Comparison of ENCODE assay signal across 25 cellular contexts in the genomic region with DNA sequence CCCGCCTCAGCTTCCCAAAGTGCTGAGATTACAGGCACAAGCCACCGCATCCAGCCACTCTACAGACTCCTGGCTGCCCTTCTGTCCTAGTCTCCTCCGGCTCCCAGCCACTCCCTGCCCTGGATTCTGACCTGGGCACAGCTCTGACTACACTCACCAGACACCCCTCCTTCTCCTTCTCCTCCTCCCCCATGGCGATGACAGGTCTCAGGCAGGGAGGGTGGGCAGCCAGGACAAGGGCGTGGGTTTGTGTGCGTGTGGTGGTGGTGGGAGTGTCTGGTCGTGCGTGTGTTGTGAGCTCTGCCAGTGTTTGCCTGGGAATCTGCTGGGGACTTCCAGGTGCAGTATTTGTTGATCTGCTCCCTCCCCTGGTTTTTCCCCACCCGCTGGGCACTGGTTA. TPM values are rescaled to one million over a fixed set of nuclear protein-coding genes. Genes with fewer than 3 reads are reported as not detected.
DNase-seq lines count a peak whose midpoint lies in the region; ATAC-seq, FAIRE-seq and TF ChIP-seq lines count a peak whose summit lies in the region.
"Had no signal": no experiment of that assay in that cellular context is flagged by ENCODE, and none has a peak within 500 bp of the region (broad histone marks: within the 10 kb centered on the region; RNA-seq: fewer than 3 reads in every experiment).

No MANE protein-coding gene starts in this region.

- intact Hi-C loops in uterus (cut with DNase I; ENCODE audit: low total_unique reads) = no loop called here

- H3K27ac ChIP-seq in A549 = peak overlapping the region; percentile 45 to 71
- no peak overlapping the region for H3K27ac ChIP-seq in uterus
- H3K27ac ChIP-seq: ascending aorta, colonic mucosa, sigmoid colon had no signal

- H3K9me3 Mint-ChIP-seq in neural crest cell = no peaks in the 10 kb centered on the region
- H3K9me3 Mint-ChIP-seq: CD8-positive, alpha-beta T cell; IgD-negative memory B cell; natural killer cell treated with Interleukin-12 subunit alpha and Interleukin-12 subunit beta and Interleukin-15 and Interleukin-18, amount 100 ng/mL, for 72 hours had no signal

- peak; percentile 84 to 92 for DNase-seq in A549 (ENCODE audit: low read depth in 1 of 2, low spot score in 1 of 2)
- DNase-seq in M059J (ENCODE audit: low read depth) = peak; percentile 19
- DNase-seq in fibroblast of villous mesenchyme (ENCODE audit: low read depth) = peak; percentile 4
- DNase-seq in neural crest cell (ENCODE audit: low read depth, low spot score) = no peak
- DNase-seq in GM10266 (ENCODE audit: extremely low spot score) = no peak
- no peak for DNase-seq in G401 (ENCODE audit: low spot score)
- DNase-seq in uterus = no peak
- DNase-seq: activated gamma-delta T cell treated with Interleukin-2 at 50 U/mL for 16 hours; CD8-positive, alpha-beta T cell; colonic mucosa; erythroblast; H7; hippocampal formation; NCI-H1092 treated with DMSO at 0.1 percent for 48 hours; NCI-H82; sigmoid colon; T-helper 17 cell had no signal

- H3K36me3 Mint-ChIP-seq in neural crest cell (ENCODE audit: low read depth) = no peaks in the 10 kb centered on the region
- H3K36me3 Mint-ChIP-seq: CD8-positive, alpha-beta T cell; IgD-negative memory B cell had no signal

- H3K4me1 Mint-ChIP-seq in neural crest cell = peaks cover 12% of the 10 kb centered on the region

- peak in 1 of 2 experiments; percentile 49; a peak in 1 of 5 replicates for TF ChIP-seq EP300 in A549 (IDR thresholded peaks at IDR 0.05)

- peaks cover 66% of the 10 kb centered on the region for H3K27me3 Mint-ChIP-seq in neural crest cell (ENCODE audit: low read depth)

- WGBS in A549 (ENCODE audit: missing lambda C conversion rate) = 7% methylated on average over 9 of the region's 9 CpGs

- peak; percentile 67 to 82 for ATAC-seq in A549
- ATAC-seq in HG03196 (IDR thresholded peaks at IDR 0.05; ENCODE audit: unreplicated experiment) = no peak
- ATAC-seq: CD8-positive, alpha-beta T cell; T-helper 17 cell had no signal

- peak overlapping the region; percentile 70 for H3K4me2 ChIP-seq in A549

- TF ChIP-seq CTCF in A549 (IDR thresholded peaks at IDR 0.05) (no peak), fibroblast of villous mesenchyme (IDR thresholded peaks at IDR 0.05; ENCODE audit: insufficient read depth, low read depth, low read length) (no peak), neural crest cell (conservative IDR thresholded peaks at IDR 0.05) (no peak), GM10266 (IDR thresholded peaks at IDR 0.05; ENCODE audit: control insufficient read depth, insufficient read depth, low read depth, missing control alignments) (no peak), uterus (IDR thresholded peaks at IDR 0.05) (no peak)

- in situ Hi-C loops in G401 (cut with HindIII; ENCODE audit: low sequenced_read_pairs) = no loop called here

- peaks cover 55% of the 10 kb centered on the region for H3K4me1 ChIP-seq in A549
- no peaks in the 10 kb centered on the region for H3K4me1 ChIP-seq in uterus
- H3K4me1 ChIP-seq: ascending aorta had no signal

- FAIRE-seq in A549 (lab: Jason Lieb, UNC) = peak; percentile 89
- FAIRE-seq: GM12891 had no signal

- H3K4me3 Mint-ChIP-seq in neural crest cell = no peak overlapping the region
- H3K4me3 Mint-ChIP-seq: CD8-positive, alpha-beta T cell; IgD-negative memory B cell; natural killer cell treated with Interleukin-12 subunit alpha and Interleukin-12 subunit beta and Interleukin-15 and Interleukin-18, amount 100 ng/mL, for 72 hours; T-helper 17 cell had no signal

- CTCF ChIA-PET in A549 (lab: Yijun Ruan, JAX) = interaction anchor here (0.6 to 6.3 kb wide), 12 partner anchors 10 to 649 kb away, joined by 3 to 39 read pairs (median 4); partner anchors contain the start of gene SYCN

- no peaks in the 10 kb centered on the region for H3K36me3 ChIP-seq in uterus
- H3K36me3 ChIP-seq: ascending aorta, colonic mucosa, sigmoid colon had no signal

- no peaks in the 10 kb centered on the region for H3K9me3 ChIP-seq in A549
- H3K9me3 ChIP-seq in uterus = no peaks in the 10 kb centered on the region
- H3K9me3 ChIP-seq: ascending aorta, colonic mucosa, sigmoid colon had no signal

- H3K27ac Mint-ChIP-seq in neural crest cell (ENCODE audit: unreplicated experiment) = peak overlapping the region; percentile 71
- H3K27ac Mint-ChIP-seq: CD8-positive, alpha-beta T cell; IgD-negative memory B cell; natural killer cell treated with Interleukin-12 subunit alpha and Interleukin-12 subunit beta and Interleukin-15 and Interleukin-18, amount 100 ng/mL, for 72 hours had no signal

- H3K4me3 ChIP-seq in A549 (no peak overlapping the region), fibroblast of villous mesenchyme (ENCODE audit: low read depth, low read length) (no peak overlapping the region), uterus (no peak overlapping the region)
- H3K4me3 ChIP-seq: ascending aorta, colonic mucosa, sigmoid colon had no signal

- peaks cover 0 to 15% of the 10 kb centered on the region in 2 donors for H3K27me3 ChIP-seq in uterus

- no peak; a peak in 1 of 5 replicates for TF ChIP-seq RAD21 in A549 (conservative IDR thresholded peaks at IDR 0.05 in 1 of 2, IDR thresholded peaks at IDR 0.05 in 1 of 2)

- POLR2A ChIA-PET in A549 (lab: Yijun Ruan, JAX) = interaction anchor here (0.6 to 1.2 kb wide), 2 partner anchors 33 to 263 kb away, joined by 3 to 4 read pairs; partner anchors contain the start of genes MRPS12 and SARS2

- TF ChIP-seq POLR2A in A549 (IDR thresholded peaks at IDR 0.05; ENCODE audit: low read length) (peak; percentile 16; the same call in 1 of the 2 replicates), uterus (IDR thresholded peaks at IDR 0.05) (no peak)

TF ChIP-seq in A549, 52 proteins besides CTCF, POLR2A, EP300 and RAD21:
- TF ChIP-seq POLR2AphosphoS2 (conservative IDR thresholded peaks at IDR 0.05; ENCODE audit: low read length) (0 out of 2 replicates have a peak, but pooled peaks have one; percentile 61), NPAS2 (CRISPR knock-in tag; IDR thresholded peaks at IDR 0.05; ENCODE audit: borderline replicate concordance) (no peak), PHF8 (IDR thresholded peaks at IDR 0.05; ENCODE audit: borderline replicate concordance, low read depth) (no peak), TP53 (CRISPR knock-in tag; IDR thresholded peaks at IDR 0.05) (no peak), RARB (CRISPR knock-in tag; IDR thresholded peaks at IDR 0.05) (peak; percentile 63; the same call in 1 of the 2 replicates), ZC3H11A (IDR thresholded peaks at IDR 0.05) (no peak), JUN (IDR thresholded peaks at IDR 0.05) (peak in 1 of 2 experiments; percentile 53; a peak in 2 of 5 replicates), FOSL2 (IDR thresholded peaks at IDR 0.05) (no peak), FOSL2 (CRISPR knock-in tag; IDR thresholded peaks at IDR 0.05) (peak; percentile 61), MYC (IDR thresholded peaks at IDR 0.05; ENCODE audit: borderline replicate concordance, low read length) (0 out of 2 replicates have a peak, but pooled peaks have one; percentile 39), KDM5A (IDR thresholded peaks at IDR 0.05) (no peak)

RNA-seq across cellular contexts. Expression of gene NCCRP1, which starts 3.0 kb away (rescaled TPM):
- polyA plus RNA-seq in A549 (2011; rRNA removed) = 0.90 and 1.1 TPM in 2 replicates
- 1.1 and 1.5 TPM in 2 replicates for polyA plus RNA-seq in A549 (2012; cell fraction: cytosol; rRNA removed)
- 1.8 and 2.4 TPM in 2 replicates for polyA plus RNA-seq in A549 (2012; cell fraction: nucleus; rRNA removed)
- polyA plus RNA-seq in A549 (2017; fragmentation: RNase III; extraction: RNeasy Plus Mini Kit Qiagen cat#74134 plus additional on column Dnase treatment) = 0.71 to 1.1 TPM (median 0.99 TPM) in 3 replicates
- polyA minus RNA-seq in A549 (2011; rRNA and poly(A)+ RNA removed) = 0.44 and 0.54 TPM in 2 replicates
- total RNA-seq in M059J (2014; rRNA removed; shearing (Covaris generic)) = not detected in 2 replicates
- not detected in 2 replicates for total RNA-seq in fibroblast of villous mesenchyme
- not detected in 2 replicates for total RNA-seq in neural crest cell
- total RNA-seq in G401 (2014; rRNA removed; shearing (Covaris generic)) = 1.7 and 4.5 TPM in 2 replicates
- not detected for total RNA-seq in uterus
- total RNA-seq: ascending aorta; CD8-positive, alpha-beta T cell; colonic mucosa; H7; liver; natural killer cell treated with Interleukin-12 subunit alpha and Interleukin-12 subunit beta and Interleukin-15 and Interleukin-18, amount 100 ng/mL, for 72 hours; T-helper 17 cell had no signal
- polyA plus RNA-seq: IgD-negative memory B cell, liver had no signal

RNA-seq across cellular contexts. Expression of gene SYCN, which starts 10.3 kb away (rescaled TPM):
- polyA plus RNA-seq in A549 (2011; rRNA removed) = not detected in 2 replicates
- not detected in 2 replicates for polyA plus RNA-seq in A549 (2012; cell fraction: cytosol; rRNA removed)
- 0.16 TPM in 1 of 2 replicates, not detected in the other for polyA plus RNA-seq in A549 (2012; cell fraction: nucleus; rRNA removed)
- not detected in 3 replicates for polyA plus RNA-seq in A549 (2017; fragmentation: RNase III; extraction: RNeasy Plus Mini Kit Qiagen cat#74134 plus additional on column Dnase treatment)
- not detected in 2 replicates for polyA minus RNA-seq in A549 (2011; rRNA and poly(A)+ RNA removed)
- not detected in 2 replicates for total RNA-seq in M059J (2014; rRNA removed; shearing (Covaris generic))
- not detected in 2 replicates for total RNA-seq in fibroblast of villous mesenchyme
- not detected in 2 replicates for total RNA-seq in neural crest cell
- not detected in 2 replicates for total RNA-seq in G401 (2014; rRNA removed; shearing (Covaris generic))
- total RNA-seq in uterus = not detected
- total RNA-seq: ascending aorta; CD8-positive, alpha-beta T cell; H7; liver; natural killer cell treated with Interleukin-12 subunit alpha and Interleukin-12 subunit beta and Interleukin-15 and Interleukin-18, amount 100 ng/mL, for 72 hours; RPMI7951; sigmoid colon; T-helper 17 cell had no signal
- polyA plus RNA-seq: IgD-negative memory B cell, liver, sigmoid colon, thymus had no signal

RNA-seq across cellular contexts. Expression of gene IFNL3, which starts 51.0 kb away (rescaled TPM):
- polyA plus RNA-seq in A549 (2011; rRNA removed) = not detected in 2 replicates
- polyA plus RNA-seq in A549 (2012; cell fraction: cytosol; rRNA removed) = not detected in 2 replicates
- not detected in 2 replicates for polyA plus RNA-seq in A549 (2012; cell fraction: nucleus; rRNA removed)
- not detected in 3 replicates for polyA plus RNA-seq in A549 (2017; fragmentation: RNase III; extraction: RNeasy Plus Mini Kit Qiagen cat#74134 plus additional on column Dnase treatment)
- not detected in 2 replicates for polyA minus RNA-seq in A549 (2011; rRNA and poly(A)+ RNA removed)
- total RNA-seq in M059J (2014; rRNA removed; shearing (Covaris generic)) = not detected in 2 replicates
- total RNA-seq in fibroblast of villous mesenchyme = not detected in 2 replicates
- not detected in 2 replicates for total RNA-seq in neural crest cell
- total RNA-seq in G401 (2014; rRNA removed; shearing (Covaris generic)) = not detected in 2 replicates
- not detected for total RNA-seq in uterus
- total RNA-seq: ascending aorta; CD8-positive, alpha-beta T cell; colonic mucosa; H7; liver; natural killer cell treated with Interleukin-12 subunit alpha and Interleukin-12 subunit beta and Interleukin-15 and Interleukin-18, amount 100 ng/mL, for 72 hours; RPMI7951; sigmoid colon; T-helper 17 cell had no signal
- polyA plus RNA-seq: IgD-negative memory B cell, liver had no signal

RNA-seq across cellular contexts. Expression of gene IFNL4, which starts 54.9 kb away (rescaled TPM):
- polyA plus RNA-seq in A549 (2011; rRNA removed) (not detected in 2 replicates), A549 (2017; fragmentation: RNase III; extraction: RNeasy Plus Mini Kit Qiagen cat#74134 plus additional on column Dnase treatment) (not detected in 3 replicates)
- polyA plus RNA-seq in A549 (2012; cell fraction: cytosol; rRNA removed) = not detected in 2 replicates
- polyA plus RNA-seq in A549 (2012; cell fraction: nucleus; rRNA removed) = not detected in 2 replicates
- polyA minus RNA-seq in A549 (2011; rRNA and poly(A)+ RNA removed) = not detected in 2 replicates
- not detected in 2 replicates for total RNA-seq in M059J (2014; rRNA removed; shearing (Covaris generic))
- total RNA-seq in fibroblast of villous mesenchyme (not detected in 2 replicates), neural crest cell (not detected in 2 replicates), uterus (under 1 TPM in 1 of 4 donors, not detected in 3; 0.90 TPM)
- total RNA-seq in G401 (2014; rRNA removed; shearing (Covaris generic)) = not detected in 2 replicates
- total RNA-seq: ascending aorta; CD8-positive, alpha-beta T cell; colonic mucosa; H7; liver; natural killer cell treated with Interleukin-12 subunit alpha and Interleukin-12 subunit beta and Interleukin-15 and Interleukin-18, amount 100 ng/mL, for 72 hours; RPMI7951; sigmoid colon; T-helper 17 cell had no signal
- polyA plus RNA-seq: IgD-negative memory B cell, liver, sigmoid colon had no signal

Comparison
In these comparisons a context has a peak if more than half of its experiments do, and no peak if none do; other contexts are left out.
1. DNase-seq: peak in A549 (2 of 2), M059J (single experiment) and fibroblast of villous mesenchyme (single experiment); none in neural crest cell (single experiment), GM10266 (single experiment), G401 (single experiment) and uterus (0 of 2).
2. H3K27ac ChIP-seq: peak in A549 (2 of 2); none in uterus (0 of 2).